Comparison of ENCODE assay signal across 8 cellular contexts in genomic region chr18:32930695-32931301, GRCh38.
DNase-seq lines count a peak whose midpoint lies in the region; ATAC-seq and TF ChIP-seq lines count a peak whose summit lies in the region.

No MANE protein-coding gene starts in this region.

- no peak overlapping the region for H3K4me3 ChIP-seq in fibroblast of mammary gland (ENCODE audit: control insufficient read depth, low read depth, low read length)

- peak; percentile 76 for TF ChIP-seq CTCF in GM12873 (IDR thresholded peaks at IDR 0.05; ENCODE audit: insufficient read depth, low read depth, low read length, missing control alignments)
- peak; percentile 83 for TF ChIP-seq CTCF in fibroblast of mammary gland (conservative IDR thresholded peaks at IDR 0.05; ENCODE audit: control insufficient read depth, insufficient read depth, low read depth, low read length)

- peak; percentile 28 for DNase-seq in HPDE6-E6E7 (ENCODE audit: extremely low spot score)
- peak; percentile 62 for DNase-seq in OCI-M1 (lab: John Stamatoyannopoulos, UW)
- DNase-seq in fibroblast of mammary gland (ENCODE audit: low read depth), result peak; percentile 65
- DNase-seq in pons (ENCODE audit: low spot score), result no peak
- DNase-seq in central memory CD4-positive, alpha-beta T cell, result no peak
- DNase-seq in anterior cingulate cortex (lab: John Stamatoyannopoulos, UW), result no peak

- ATAC-seq in GM21576 (IDR thresholded peaks at IDR 0.05; ENCODE audit: unreplicated experiment), result peak; percentile 99

Comparison
In these comparisons a context has a peak if more than half of its experiments do, and no peak if none do; other contexts are left out.
1. DNase-seq: peak in HPDE6-E6E7 (single experiment), OCI-M1 (single experiment) and fibroblast of mammary gland (single experiment); none in pons (single experiment), central memory CD4-positive, alpha-beta T cell (single experiment) and anterior cingulate cortex (0 of 58).